In the genomic region with DNA sequence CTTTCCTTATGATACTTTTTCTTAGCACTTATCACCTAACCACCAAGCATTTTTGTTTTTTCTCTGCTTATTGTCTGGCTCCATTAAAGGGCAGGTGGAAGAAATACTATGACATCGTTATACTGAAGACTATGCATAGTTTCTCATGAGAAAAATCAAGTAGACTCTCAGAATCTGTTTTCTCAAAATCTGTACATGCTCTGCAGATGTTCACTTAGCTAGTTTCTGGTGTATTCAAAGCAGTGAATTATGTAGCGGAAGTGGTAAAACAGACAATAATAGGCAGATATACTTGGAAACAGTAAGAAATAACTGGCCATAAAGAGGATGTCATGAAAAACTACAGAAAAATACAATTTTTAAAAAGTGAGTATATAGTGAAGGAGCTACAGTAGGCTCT, we compare ENCODE assay signal across 1 cellular context.
TF ChIP-seq lines count a peak whose summit lies in the region.

No MANE protein-coding gene starts in this region.

TF ChIP-seq in HepG2, 621 proteins besides CTCF, POLR2A, EP300 and RAD21 (continued from another document):
- TF ChIP-seq ZNF766 (CRISPR knock-in tag; IDR thresholded peaks at IDR 0.05; ENCODE audit: borderline replicate concordance) (no peak), ZNF543 (CRISPR knock-in tag; IDR thresholded peaks at IDR 0.05) (no peak), REPIN1 (CRISPR knock-in tag; IDR thresholded peaks at IDR 0.05; ENCODE audit: borderline replicate concordance, low read depth) (no peak), EZH2 (conservative IDR thresholded peaks at IDR 0.05; ENCODE audit: low read depth, low read length) (no peak), ZNF782 (CRISPR knock-in tag; IDR thresholded peaks at IDR 0.05; ENCODE audit: borderline replicate concordance) (no peak), MZF1 (CRISPR knock-in tag; IDR thresholded peaks at IDR 0.05; ENCODE audit: borderline replicate concordance) (no peak)
- TF ChIP-seq, protein P1, sequence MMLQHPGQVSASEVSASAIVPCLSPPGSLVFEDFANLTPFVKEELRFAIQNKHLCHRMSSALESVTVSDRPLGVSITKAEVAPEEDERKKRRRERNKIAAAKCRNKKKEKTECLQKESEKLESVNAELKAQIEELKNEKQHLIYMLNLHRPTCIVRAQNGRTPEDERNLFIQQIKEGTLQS (CRISPR knock-in tag; IDR thresholded peaks at IDR 0.05) = no peak
- TF ChIP-seq, protein P2, sequence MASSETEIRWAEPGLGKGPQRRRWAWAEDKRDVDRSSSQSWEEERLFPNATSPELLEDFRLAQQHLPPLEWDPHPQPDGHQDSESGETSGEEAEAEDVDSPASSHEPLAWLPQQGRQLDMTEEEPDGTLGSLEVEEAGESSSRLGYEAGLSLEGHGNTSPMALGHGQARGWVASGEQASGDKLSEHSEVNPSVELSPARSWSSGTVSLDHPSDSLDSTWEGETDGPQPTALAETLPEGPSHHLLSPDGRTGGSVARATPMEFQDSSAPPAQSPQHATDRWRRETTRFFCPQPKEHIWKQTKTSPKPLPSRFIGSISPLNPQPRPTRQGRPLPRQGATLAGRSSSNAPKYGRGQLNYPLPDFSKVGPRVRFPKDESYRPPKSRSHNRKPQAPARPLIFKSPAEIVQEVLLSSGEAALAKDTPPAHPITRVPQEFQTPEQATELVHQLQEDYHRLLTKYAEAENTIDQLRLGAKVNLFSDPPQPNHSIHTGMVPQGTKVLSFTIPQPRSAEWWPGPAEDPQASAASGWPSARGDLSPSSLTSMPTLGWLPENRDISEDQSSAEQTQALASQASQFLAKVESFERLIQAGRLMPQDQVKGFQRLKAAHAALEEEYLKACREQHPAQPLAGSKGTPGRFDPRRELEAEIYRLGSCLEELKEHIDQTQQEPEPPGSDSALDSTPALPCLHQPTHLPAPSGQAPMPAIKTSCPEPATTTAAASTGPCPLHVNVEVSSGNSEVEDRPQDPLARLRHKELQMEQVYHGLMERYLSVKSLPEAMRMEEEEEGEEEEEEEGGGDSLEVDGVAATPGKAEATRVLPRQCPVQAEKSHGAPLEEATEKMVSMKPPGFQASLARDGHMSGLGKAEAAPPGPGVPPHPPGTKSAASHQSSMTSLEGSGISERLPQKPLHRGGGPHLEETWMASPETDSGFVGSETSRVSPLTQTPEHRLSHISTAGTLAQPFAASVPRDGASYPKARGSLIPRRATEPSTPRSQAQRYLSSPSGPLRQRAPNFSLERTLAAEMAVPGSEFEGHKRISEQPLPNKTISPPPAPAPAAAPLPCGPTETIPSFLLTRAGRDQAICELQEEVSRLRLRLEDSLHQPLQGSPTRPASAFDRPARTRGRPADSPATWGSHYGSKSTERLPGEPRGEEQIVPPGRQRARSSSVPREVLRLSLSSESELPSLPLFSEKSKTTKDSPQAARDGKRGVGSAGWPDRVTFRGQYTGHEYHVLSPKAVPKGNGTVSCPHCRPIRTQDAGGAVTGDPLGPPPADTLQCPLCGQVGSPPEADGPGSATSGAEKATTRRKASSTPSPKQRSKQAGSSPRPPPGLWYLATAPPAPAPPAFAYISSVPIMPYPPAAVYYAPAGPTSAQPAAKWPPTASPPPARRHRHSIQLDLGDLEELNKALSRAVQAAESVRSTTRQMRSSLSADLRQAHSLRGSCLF (CRISPR knock-in tag; IDR thresholded peaks at IDR 0.05; ENCODE audit: borderline replicate concordance) = no peak
